Comparison of ENCODE assay signal across 1 cellular context in genomic region chr3:129487868-129488335, GRCh38.
TF ChIP-seq lines count a peak whose summit lies in the region.

No MANE protein-coding gene starts in this region.

TF ChIP-seq in H1, 55 proteins besides CTCF, POLR2A, EP300 and RAD21:
- TF ChIP-seq TEAD4 (IDR thresholded peaks at IDR 0.05; ENCODE audit: low read depth, low read length) = peak; percentile 20; the same call in 1 of the 2 replicates
